11 cellular contexts compared by ENCODE assay signal in genomic region chr20:8161262-8162071, GRCh38. TPM values are rescaled to one million over a fixed set of nuclear protein-coding genes. Genes with fewer than 3 reads are reported as not detected.
A peak's percentile ranks its signal among the peaks of the same experiment; 100 is the strongest.
DNase-seq lines count a peak whose midpoint lies in the region; ATAC-seq and TF ChIP-seq lines count a peak whose summit lies in the region.
"Had no signal": no experiment of that assay in that cellular context is flagged by ENCODE, and none has a peak within 500 bp of the region (broad histone marks: within the 10 kb centered on the region; RNA-seq: fewer than 3 reads in every experiment).

No MANE protein-coding gene starts in this region.

- peaks cover 0 to 4% (median 4%) of the 10 kb centered on the region in 5 donors for H3K36me3 Mint-ChIP-seq in naive thymus-derived CD4-positive, alpha-beta T cell

- peaks cover 0 to 6% (median 0%) of the 10 kb centered on the region in 5 donors for H3K27me3 Mint-ChIP-seq in naive thymus-derived CD4-positive, alpha-beta T cell

- H3K9me1 ChIP-seq in IMR-90 (ENCODE audit: insufficient read depth, low read length), result no peaks in the 10 kb centered on the region

- H3K14ac ChIP-seq in IMR-90 (replicated peaks; ENCODE audit: low read depth, low read length), result no peak overlapping the region; the same call in 1 of the 2 replicates

- H3K27ac ChIP-seq in BLaER1 (no peak overlapping the region), IMR-90 (ENCODE audit: insufficient read depth, low read length) (no peak overlapping the region)
- no peak overlapping the region for H3K27ac ChIP-seq in naive thymus-derived CD4-positive, alpha-beta T cell (ENCODE audit: low read depth, low read length)

- peak overlapping the region; percentile 56 for H3K4me2 ChIP-seq in BLaER1
- H3K4me2 ChIP-seq in IMR-90 (ENCODE audit: low read depth, low read length), result no peak overlapping the region
- H3K4me2 ChIP-seq: smooth muscle cell had no signal

- in situ Hi-C loops in IMR-90 (cut with MboI; ENCODE audit: low sequenced_read_pairs), result no loop called here

- peaks cover 18% of the 10 kb centered on the region for H3K36me3 ChIP-seq in BLaER1
- H3K36me3 ChIP-seq in IMR-90 (ENCODE audit: control insufficient read depth, insufficient read depth, low read length), result no peaks in the 10 kb centered on the region
- no peaks in the 10 kb centered on the region for H3K36me3 ChIP-seq in naive thymus-derived CD4-positive, alpha-beta T cell (ENCODE audit: control insufficient read depth in 2 of 3, insufficient read depth in 3 of 3, low read length in 3 of 3)

- H3K27ac Mint-ChIP-seq in naive thymus-derived CD4-positive, alpha-beta T cell, result peak overlapping the region in 6 of 9 donors; percentile 19 to 72 (median 30)

- POLR2A ChIA-PET in IMR-90 (lab: Charles Lee; ENCODE audit: unreplicated experiment), result no interaction called here
- POLR2A ChIA-PET in naive thymus-derived CD4-positive, alpha-beta T cell (lab: Charles Lee), result no interaction called here

- no peak overlapping the region for H3K18ac ChIP-seq in IMR-90 (ENCODE audit: low read depth, low read length)

- CTCF ChIA-PET in IMR-90 (lab: Yijun Ruan, JAX), result no interaction called here
- CTCF ChIA-PET in naive thymus-derived CD4-positive, alpha-beta T cell (lab: Charles Lee), result interaction anchor here (0.6 kb wide), 1 partner anchor 145 kb away, joined by 3 read pairs; no protein-coding TSS in a partner anchor

- no peak overlapping the region for H3K4me3 ChIP-seq in BLaER1
- H3K4me3 ChIP-seq in IMR-90 (ENCODE audit: insufficient read depth, low read depth, low read length), result no peak overlapping the region
- H3K4me3 ChIP-seq in naive thymus-derived CD4-positive, alpha-beta T cell (ENCODE audit: low read length), result no peak overlapping the region
- H3K4me3 ChIP-seq: smooth muscle cell had no signal

- H4K5ac ChIP-seq in IMR-90 (ENCODE audit: low read depth, low read length), result peak overlapping the region; percentile 56; the same call in 1 of the 2 replicates

- H2AK5ac ChIP-seq in IMR-90 (ENCODE audit: low read depth, low read length), result no peak overlapping the region

- H3K4ac ChIP-seq in IMR-90 (ENCODE audit: low read depth, low read length), result no peak overlapping the region

- no peak overlapping the region for H3K23ac ChIP-seq in IMR-90 (ENCODE audit: low read depth, low read length)

- no TSS peak for BruUV-seq in IMR-90 (replicated peaks; lab: Mats Ljungman, UMichigan)

- H3K27me3 ChIP-seq in BLaER1 (no peaks in the 10 kb centered on the region), IMR-90 (ENCODE audit: control insufficient read depth, insufficient read depth, low read length) (no peaks in the 10 kb centered on the region)
- H3K27me3 ChIP-seq in naive thymus-derived CD4-positive, alpha-beta T cell (ENCODE audit: control insufficient read depth in 2 of 2, insufficient read depth in 2 of 2, low read length in 2 of 2), result no peaks in the 10 kb centered on the region

- no peak for TF ChIP-seq POLR2A in IMR-90 (IDR thresholded peaks at IDR 0.05; ENCODE audit: low read depth, low read length)

- peak; percentile 23 for DNase-seq in IMR-90
- peak; percentile 67 for DNase-seq in dermis blood vessel endothelial cell
- no peak for DNase-seq in naive thymus-derived CD4-positive, alpha-beta T cell
- no peak for DNase-seq in posterior cingulate gyrus
- DNase-seq: central memory CD4-positive, alpha-beta T cell; NCI-H345 had no signal

- dilution Hi-C loops in IMR-90 (cut with HindIII; ENCODE audit: low sequenced_read_pairs, unreplicated experiment), result no loop called here

- H2AK9ac ChIP-seq in IMR-90 (replicated peaks; ENCODE audit: low read depth, low read length, poor library complexity), result no peak overlapping the region

- TF ChIP-seq CTCF in IMR-90 (conservative IDR thresholded peaks at IDR 0.05; ENCODE audit: low read depth, low read length), result no peak

- H3K9me3 ChIP-seq in BLaER1 (peaks cover 28% of the 10 kb centered on the region), IMR-90 (ENCODE audit: control insufficient read depth, insufficient read depth, low read length) (peaks cover 2% of the 10 kb centered on the region; the same call in 1 of the 2 replicates)
- no peaks in the 10 kb centered on the region for H3K9me3 ChIP-seq in naive thymus-derived CD4-positive, alpha-beta T cell (ENCODE audit: control insufficient read depth in 2 of 3, low read length in 3 of 3)

- intact Hi-C loops in IMR-90 (cut with micrococcal nuclease) (no loop called here), posterior cingulate gyrus (cut with DNase I) (no loop called here)
- intact Hi-C loops in naive thymus-derived CD4-positive, alpha-beta T cell (cut with micrococcal nuclease), result no loop called here

- H3K4me1 ChIP-seq in BLaER1 (peaks cover 18% of the 10 kb centered on the region), IMR-90 (ENCODE audit: control insufficient read depth, insufficient read depth, low read length) (peaks cover 4% of the 10 kb centered on the region; the same call in 1 of the 2 replicates)
- H3K4me1 ChIP-seq in naive thymus-derived CD4-positive, alpha-beta T cell (ENCODE audit: control insufficient read depth in 2 of 2, insufficient read depth in 2 of 2, low read length in 2 of 2), result peaks cover 2 to 19% of the 10 kb centered on the region in 2 donors

- H3K4me3 Mint-ChIP-seq in naive thymus-derived CD4-positive, alpha-beta T cell, result peak overlapping the region in 7 of 10 donors; percentile 3 to 64 (median 38)

- H4K91ac ChIP-seq in IMR-90 (ENCODE audit: insufficient read depth, low read depth, low read length), result no peak overlapping the region

- H3K4me1 Mint-ChIP-seq in naive thymus-derived CD4-positive, alpha-beta T cell, result peaks cover under 1 to 16% (median 12%) of the 10 kb centered on the region in 7 donors

- no peak overlapping the region for H2BK120ac ChIP-seq in IMR-90 (ENCODE audit: low read depth, low read length)

- no peak overlapping the region for H2AFZ ChIP-seq in IMR-90 (replicated peaks; ENCODE audit: low read length, poor library complexity)

- no peak for TF ChIP-seq RAD21 in IMR-90 (IDR thresholded peaks at IDR 0.05; ENCODE audit: low read length)

- H3K79me1 ChIP-seq in IMR-90 (ENCODE audit: low read depth in 1 of 2, low read length in 2 of 2), result peaks cover 0 to 5% of the 10 kb centered on the region in 2 experiments; a peak in 2 of 4 replicates

- no peak overlapping the region for H2BK5ac ChIP-seq in IMR-90 (ENCODE audit: low read depth, low read length, poor library complexity, severe bottlenecking)

- no peak overlapping the region for H2BK20ac ChIP-seq in IMR-90 (ENCODE audit: low read depth, low read length)

- H3K56ac ChIP-seq in IMR-90 (ENCODE audit: extremely low read depth, insufficient read depth, low read length), result peak overlapping the region; percentile 3; the same call in 1 of the 2 replicates

- H4K8ac ChIP-seq in IMR-90 (ENCODE audit: low read depth in 2 of 2, low read length in 2 of 2), result no peak overlapping the region

- no CpG with 5 or more reads among the region's 4 CpGs for WGBS in IMR-90 (ENCODE audit: extremely low coverage in 2 of 2, insufficient read length in 1 of 2), 2 experiments

- H3K9me3 Mint-ChIP-seq in naive thymus-derived CD4-positive, alpha-beta T cell, result peaks cover 0 to 12% (median 2%) of the 10 kb centered on the region in 11 donors

- no peak overlapping the region for H2BK15ac ChIP-seq in IMR-90 (ENCODE audit: low read depth, low read length)

- ATAC-seq in IMR-90 (ENCODE audit: low read depth), result no peak
- no peak for ATAC-seq in naive thymus-derived CD4-positive, alpha-beta T cell
- no peak for ATAC-seq in HG02798 (IDR thresholded peaks at IDR 0.05; ENCODE audit: poor library complexity, unreplicated experiment)
- ATAC-seq in HG03095 (IDR thresholded peaks at IDR 0.05; ENCODE audit: unreplicated experiment), result no peak
- ATAC-seq in GM21381 (IDR thresholded peaks at IDR 0.05; ENCODE audit: unreplicated experiment), result no peak

- H4K20me1 ChIP-seq in BLaER1, result no peaks in the 10 kb centered on the region
- H4K20me1 ChIP-seq in IMR-90 (ENCODE audit: insufficient read depth, low read length), result 0 out of 2 replicates have a peak, but pooled peaks cover 1% of the 10 kb centered on the region

- H3K9ac ChIP-seq in BLaER1 (no peak overlapping the region), IMR-90 (ENCODE audit: low read depth, low read length) (no peak overlapping the region)

TF ChIP-seq in IMR-90, 13 proteins besides CTCF, POLR2A, EP300 and RAD21:
- no peak for TF ChIP-seq MAFK (IDR thresholded peaks at IDR 0.05; ENCODE audit: low read depth, low read length)
- no peak for TF ChIP-seq RCOR1 (IDR thresholded peaks at IDR 0.05; ENCODE audit: insufficient replicate concordance, low read length)
- no peak for TF ChIP-seq CEBPB (IDR thresholded peaks at IDR 0.05; ENCODE audit: low read depth, low read length)
- TF ChIP-seq MAZ (IDR thresholded peaks at IDR 0.05; ENCODE audit: borderline replicate concordance, low read depth, low read length), result no peak
- no peak for TF ChIP-seq NFE2L2 (IDR thresholded peaks at IDR 0.05; ENCODE audit: low read depth, low read length)
TF ChIP-seq in IMR-90: peak in this region for 0.

RNA-seq across cellular contexts. Expression of gene PLCB1, which starts 29.4 kb away (rescaled TPM):
- 16.1 and 17.5 TPM in 2 replicates for total RNA-seq in IMR-90 (2012; rRNA removed)
- 4.4 and 5.6 TPM in 2 replicates for polyA plus RNA-seq in IMR-90 (2012; rRNA removed)
- 2.1 and 2.3 TPM in 2 replicates for polyA plus RNA-seq in IMR-90 (2012; cell fraction: cytosol; rRNA removed)
- 1.3 and 5.0 TPM in 2 replicates for polyA plus RNA-seq in IMR-90 (2012; cell fraction: nucleus; rRNA removed; ENCODE audit: low replicate concordance)
- total RNA-seq in dermis blood vessel endothelial cell, result 18.0 and 19.6 TPM in 2 replicates
- 10 to 100 TPM in 1 of 5 experiments, 1 to 10 TPM in 3, under 1 TPM in 1; 0.56 to 17.6 (median 2.3) TPM for total RNA-seq in naive thymus-derived CD4-positive, alpha-beta T cell
- 1 to 10 TPM; 1.7 to 2.3 TPM for polyA plus RNA-seq in naive thymus-derived CD4-positive, alpha-beta T cell

Comparison
In these comparisons a context has a peak if more than half of its experiments do, and no peak if none do; other contexts are left out.
1. DNase-seq: peak in IMR-90 (single experiment) and dermis blood vessel endothelial cell (single experiment); none in naive thymus-derived CD4-positive, alpha-beta T cell (0 of 9) and posterior cingulate gyrus (0 of 10).